24 cellular contexts compared by ENCODE assay signal in genomic region chr5:65320250-65320649, GRCh38.
"Had no signal": no experiment of that assay in that cellular context is flagged by ENCODE, and none has a peak within 500 bp of the region (broad histone marks: within the 10 kb centered on the region; RNA-seq: fewer than 3 reads in every experiment).

No MANE protein-coding gene starts in this region.

- H3K4me3 ChIP-seq: neural progenitor cell, ovary, psoas muscle, skin epidermis, smooth muscle cell, spleen, suprapubic skin, testis, tibial artery, transverse colon, upper lobe of right lung, uterus had no signal

- DNase-seq: natural killer cell; occipital lobe; ovary; posterior cingulate gyrus; psoas muscle; spleen; stimulated activated CD4-positive, alpha-beta T cell treated with anti-CD3 and anti-CD28 coated beads, Interleukin-12 subunit alpha, Interleukin-12 subunit beta, amount 100 ng/mL, for 4 hours; stimulated activated CD4-positive, alpha-beta T cell treated with anti-CD3 and anti-CD28 coated beads, Interleukin-1b, Interleukin-23, amount 100 ng/mL, for 48 hours; stimulated activated CD4-positive, alpha-beta T cell treated with anti-CD3 and anti-CD28 coated beads, Interleukin-4, amount 100 ng/mL, for 1 hour; stimulated activated CD4-positive, alpha-beta T cell treated with anti-CD3 and anti-CD28 coated beads, Interleukin-4, amount 100 ng/mL, for 4 hours; stimulated activated CD8-positive, alpha-beta memory T cell treated with anti-CD3 and anti-CD28 coated beads, Interleukin-4, amount 100 ng/mL, for 48 hours; stimulated activated naive CD4-positive, alpha-beta T cell; stimulated activated naive CD8-positive, alpha-beta T cell treated with anti-CD3 and anti-CD28 coated beads, Interleukin-15, amount 100 ng/mL, for 72 hours; stimulated activated naive CD8-positive, alpha-beta T cell treated with anti-CD3 and anti-CD28 coated beads, Interleukin-15, Interleukin-2, amounts not matched to agents 100 U/mL and 50 U/mL, for 24 hours; substantia nigra; testis; tibial artery; transverse colon; upper lobe of right lung; uterus had no signal
